8 cellular contexts compared by ENCODE assay signal in the genomic region with DNA sequence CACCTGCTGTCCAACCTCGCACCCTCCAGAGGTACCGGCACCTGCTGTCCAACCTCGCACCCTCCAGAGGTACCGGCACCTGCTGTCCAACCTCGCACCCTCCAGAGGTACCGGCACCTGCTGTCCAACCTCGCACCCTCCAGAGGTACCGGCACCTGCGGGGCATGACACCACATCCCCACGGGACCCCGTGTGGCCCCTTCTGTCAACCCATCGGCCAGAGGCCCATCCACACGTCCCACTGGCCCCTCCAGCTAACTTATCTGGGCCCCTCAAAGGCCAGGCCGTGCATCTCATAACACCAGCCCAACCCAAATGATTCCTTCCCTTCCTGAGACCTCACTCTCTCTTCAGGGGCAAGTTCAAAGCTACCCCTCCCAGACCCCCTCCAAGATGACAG. TPM values are rescaled to one million over a fixed set of nuclear protein-coding genes. Genes with fewer than 3 reads are reported as not detected.
A peak's percentile ranks its signal among the peaks of the same experiment; 100 is the strongest.
DNase-seq lines count a peak whose midpoint lies in the region; ATAC-seq and TF ChIP-seq lines count a peak whose summit lies in the region.
"Not testable (repeated sequence)": the region's sequence is repeated elsewhere in the genome, so short reads cannot be mapped to it uniquely, and the experiment has no call there.

No MANE protein-coding gene starts in this region.

- peak overlapping the region in 6 of 7 donors; percentile 54 to 92 (median 71) for H3K27ac Mint-ChIP-seq in CD14-positive monocyte
- peak overlapping the region; percentile 76 for H3K27ac Mint-ChIP-seq in activated B cell treated with CpG ODN at 0.5 μM for 24 hours
- H3K27ac Mint-ChIP-seq in activated T-cell treated with anti-CD3 and anti-CD28 coated beads, Interleukin-2, amount 50 U/mL, for 24 hours = peak overlapping the region; percentile 93
- peak overlapping the region; percentile 84 to 97 for H3K27ac Mint-ChIP-seq in activated naive CD4-positive, alpha-beta T cell treated with anti-CD3 and anti-CD28 coated beads, Interleukin-2, amount 50 U/mL, for 72 hours
- H3K27ac Mint-ChIP-seq in naive thymus-derived CD4-positive, alpha-beta T cell = peak overlapping the region; percentile 66 to 100 (median 97)

- TF ChIP-seq CTCF in CD14-positive monocyte (IDR thresholded peaks at IDR 0.05); IMR-90 (conservative IDR thresholded peaks at IDR 0.05; ENCODE audit: low read depth, low read length); activated B cell treated with CpG ODN at 0.5 μM for 24 hours (IDR thresholded peaks at IDR 0.05); sigmoid colon (IDR thresholded peaks at IDR 0.05): not testable (repeated sequence)

- not testable (repeated sequence) for H3K27me3 Mint-ChIP-seq in CD14-positive monocyte (ENCODE audit: low read depth in 3 of 3); activated B cell treated with CpG ODN at 0.5 μM for 24 hours; activated T-cell treated with anti-CD3 and anti-CD28 coated beads, Interleukin-2, amount 50 U/mL, for 24 hours; naive thymus-derived CD4-positive, alpha-beta T cell

- not testable (repeated sequence) for H3K4me3 ChIP-seq in IMR-90 (ENCODE audit: insufficient read depth, low read depth, low read length); effector memory CD4-positive, alpha-beta T cell (ENCODE audit: insufficient read depth, low read depth, low read length, poor library complexity, severe bottlenecking); naive thymus-derived CD4-positive, alpha-beta T cell (ENCODE audit: low read length); sigmoid colon

- not testable (repeated sequence) for H2AK9ac ChIP-seq in IMR-90 (replicated peaks; ENCODE audit: low read depth, low read length, poor library complexity)

- H3K36me3 ChIP-seq in IMR-90 (ENCODE audit: control insufficient read depth, insufficient read depth, low read length); sigmoid colon: not testable (repeated sequence)
- H3K36me3 ChIP-seq in effector memory CD4-positive, alpha-beta T cell (ENCODE audit: control insufficient read depth, insufficient read depth, low read length) = peaks cover 26% of the 10 kb centered on the region
- peaks cover 0 to 35% (median 0%) of the 10 kb centered on the region in 3 experiments for H3K36me3 ChIP-seq in naive thymus-derived CD4-positive, alpha-beta T cell (ENCODE audit: control insufficient read depth in 2 of 3, insufficient read depth in 3 of 3, low read length in 3 of 3)

- H2BK5ac ChIP-seq in IMR-90 (ENCODE audit: low read depth, low read length, poor library complexity, severe bottlenecking) = not testable (repeated sequence)

- H4K20me1 ChIP-seq in IMR-90 (ENCODE audit: insufficient read depth, low read length) = peaks cover 69% of the 10 kb centered on the region

- H3K56ac ChIP-seq in IMR-90 (ENCODE audit: extremely low read depth, insufficient read depth, low read length) = not testable (repeated sequence)

- not testable (repeated sequence) for TF ChIP-seq RAD21 in IMR-90 (IDR thresholded peaks at IDR 0.05; ENCODE audit: low read length)

- in situ Hi-C loops in IMR-90 (cut with MboI; ENCODE audit: low sequenced_read_pairs) = not testable (repeated sequence)

- not testable (repeated sequence) for H4K5ac ChIP-seq in IMR-90 (ENCODE audit: low read depth, low read length)

- CTCF ChIA-PET in IMR-90 (lab: Yijun Ruan, JAX) = not testable (repeated sequence)
- CTCF ChIA-PET in activated B cell treated with CpG ODN at 0.5 μM for 24 hours (lab: Charles Lee) = interaction anchor here (1.0 kb wide), 1 partner anchor 22 kb away, joined by 3 read pairs; no protein-coding TSS in a partner anchor
- CTCF ChIA-PET in naive thymus-derived CD4-positive, alpha-beta T cell (lab: Charles Lee) = interaction anchor here (0.6 to 2.2 kb wide), 7 partner anchors 14 to 100 kb away, joined by 3 to 7 read pairs (median 3); no protein-coding TSS in a partner anchor

- peaks cover 40% of the 10 kb centered on the region in 2 donors for H3K36me3 Mint-ChIP-seq in CD14-positive monocyte
- not testable (repeated sequence) for H3K36me3 Mint-ChIP-seq in activated B cell treated with CpG ODN at 0.5 μM for 24 hours (ENCODE audit: low read depth)
- peaks cover 26% of the 10 kb centered on the region for H3K36me3 Mint-ChIP-seq in activated T-cell treated with anti-CD3 and anti-CD28 coated beads, Interleukin-2, amount 50 U/mL, for 24 hours (ENCODE audit: low read depth)
- H3K36me3 Mint-ChIP-seq in activated naive CD4-positive, alpha-beta T cell treated with anti-CD3 and anti-CD28 coated beads, Interleukin-2, amount 50 U/mL, for 72 hours = peaks cover 12 to 44% of the 10 kb centered on the region in 2 donors
- H3K36me3 Mint-ChIP-seq in naive thymus-derived CD4-positive, alpha-beta T cell = peaks cover 22 to 55% (median 29%) of the 10 kb centered on the region in 5 donors

- H3K4me2 ChIP-seq in IMR-90 (ENCODE audit: low read depth, low read length) = not testable (repeated sequence)

- not testable (repeated sequence) for H4K91ac ChIP-seq in IMR-90 (ENCODE audit: insufficient read depth, low read depth, low read length)

- H3K27me3 ChIP-seq in IMR-90 (ENCODE audit: control insufficient read depth, insufficient read depth, low read length); effector memory CD4-positive, alpha-beta T cell (replicated peaks; ENCODE audit: control insufficient read depth, insufficient read depth, low read length, poor library complexity, severe bottlenecking); naive thymus-derived CD4-positive, alpha-beta T cell (ENCODE audit: control insufficient read depth in 2 of 2, insufficient read depth in 2 of 2, low read length in 2 of 2); sigmoid colon: not testable (repeated sequence)

- not testable (repeated sequence) for H2BK20ac ChIP-seq in IMR-90 (ENCODE audit: low read depth, low read length)

- H3K23ac ChIP-seq in IMR-90 (ENCODE audit: low read depth, low read length) = not testable (repeated sequence)

- dilution Hi-C loops in IMR-90 (cut with HindIII; ENCODE audit: low sequenced_read_pairs, unreplicated experiment) = not testable (repeated sequence)

- not testable (repeated sequence) for TF ChIP-seq POLR2A in IMR-90 (IDR thresholded peaks at IDR 0.05; ENCODE audit: low read depth, low read length); sigmoid colon (IDR thresholded peaks at IDR 0.05)

- H2BK15ac ChIP-seq in IMR-90 (ENCODE audit: low read depth, low read length) = not testable (repeated sequence)

- peaks cover 4 to 50% of the 10 kb centered on the region in 2 experiments; a peak in 3 of 4 replicates for H3K79me1 ChIP-seq in IMR-90 (ENCODE audit: low read depth in 1 of 2, low read length in 2 of 2)

- peaks cover 33% of the 10 kb centered on the region for H3K9me1 ChIP-seq in IMR-90 (ENCODE audit: insufficient read depth, low read length)

- not testable (repeated sequence) for DNase-seq in CD14-positive monocyte (ENCODE audit: low spot score); IMR-90; activated B cell treated with CpG ODN at 0.5 μM for 24 hours; activated T-cell treated with anti-CD3 and anti-CD28 coated beads, Interleukin-2, amount 50 U/mL, for 24 hours; activated naive CD4-positive, alpha-beta T cell treated with anti-CD3 and anti-CD28 coated beads, Interleukin-2, amount 50 U/mL, for 72 hours (ENCODE audit: low spot score in 2 of 2); effector memory CD4-positive, alpha-beta T cell; naive thymus-derived CD4-positive, alpha-beta T cell
- peak; percentile 53 for DNase-seq in sigmoid colon

- not testable (repeated sequence) for TF ChIP-seq EP300 in sigmoid colon (IDR thresholded peaks at IDR 0.05)

- peak overlapping the region; percentile 6; the same call in 1 of the 2 replicates for H2AK5ac ChIP-seq in IMR-90 (ENCODE audit: low read depth, low read length)

- WGBS in IMR-90 (ENCODE audit: extremely low coverage in 2 of 2, insufficient read length in 1 of 2), 2 experiments = 89% methylated on average over 3 of the region's 14 CpGs; no CpG with 5 or more reads in 1 of the 2 experiments
- 96 to 97% methylated on average over 12 to 14 of the region's 14 CpGs for WGBS in sigmoid colon, 2 donors

- not testable (repeated sequence) for H4K8ac ChIP-seq in IMR-90 (ENCODE audit: low read depth in 2 of 2, low read length in 2 of 2)

- H3K18ac ChIP-seq in IMR-90 (ENCODE audit: low read depth, low read length) = not testable (repeated sequence)

- not testable (repeated sequence) for H3K9me3 Mint-ChIP-seq in CD14-positive monocyte; activated B cell treated with CpG ODN at 0.5 μM for 24 hours; activated T-cell treated with anti-CD3 and anti-CD28 coated beads, Interleukin-2, amount 50 U/mL, for 24 hours; naive thymus-derived CD4-positive, alpha-beta T cell
- H3K9me3 Mint-ChIP-seq in activated naive CD4-positive, alpha-beta T cell treated with anti-CD3 and anti-CD28 coated beads, Interleukin-2, amount 50 U/mL, for 72 hours = peaks cover 0 to 15% of the 10 kb centered on the region in 2 donors

- H3K27ac ChIP-seq in IMR-90 (ENCODE audit: insufficient read depth, low read length); sigmoid colon: not testable (repeated sequence)
- H3K27ac ChIP-seq in effector memory CD4-positive, alpha-beta T cell (ENCODE audit: insufficient read depth, low read length, poor library complexity, severe bottlenecking) = peak overlapping the region; percentile 83
- H3K27ac ChIP-seq in naive thymus-derived CD4-positive, alpha-beta T cell (ENCODE audit: low read depth, low read length) = peak overlapping the region; percentile 85

- 0 out of 2 replicates have a peak overlapping the region, but pooled peaks have one; percentile 16 for H3K14ac ChIP-seq in IMR-90 (replicated peaks; ENCODE audit: low read depth, low read length)

- not testable (repeated sequence) for ATAC-seq in IMR-90 (ENCODE audit: low read depth); activated B cell treated with CpG ODN at 0.5 μM for 24 hours (ENCODE audit: low read depth); activated naive CD4-positive, alpha-beta T cell treated with anti-CD3 and anti-CD28 coated beads, Interleukin-2, amount 50 U/mL, for 72 hours; naive thymus-derived CD4-positive, alpha-beta T cell

- H3K4me1 Mint-ChIP-seq in CD14-positive monocyte (peaks cover 77% of the 10 kb centered on the region), activated B cell treated with CpG ODN at 0.5 μM for 24 hours (peaks cover 88% of the 10 kb centered on the region)
- peaks cover 94% of the 10 kb centered on the region for H3K4me1 Mint-ChIP-seq in activated T-cell treated with anti-CD3 and anti-CD28 coated beads, Interleukin-2, amount 50 U/mL, for 24 hours (ENCODE audit: low read depth)
- peaks cover 68 to 93% (median 84%) of the 10 kb centered on the region in 7 donors for H3K4me1 Mint-ChIP-seq in naive thymus-derived CD4-positive, alpha-beta T cell

- not testable (repeated sequence) for H3K9ac ChIP-seq in IMR-90 (ENCODE audit: low read depth, low read length)

- not testable (repeated sequence) for H3K4me3 Mint-ChIP-seq in CD14-positive monocyte, activated B cell treated with CpG ODN at 0.5 μM for 24 hours
- peak overlapping the region; percentile 15 for H3K4me3 Mint-ChIP-seq in activated T-cell treated with anti-CD3 and anti-CD28 coated beads, Interleukin-2, amount 50 U/mL, for 24 hours
- peak overlapping the region; percentile 80 to 100 (median 100) for H3K4me3 Mint-ChIP-seq in naive thymus-derived CD4-positive, alpha-beta T cell

- BruUV-seq in IMR-90 (replicated peaks; lab: Mats Ljungman, UMichigan) = not testable (repeated sequence)

- intact Hi-C loops in CD14-positive monocyte (cut with micrococcal nuclease) = loop anchor here in 1 of 2 donors (5.0 kb wide), 1 partner anchor 59 kb away; no protein-coding TSS in a partner anchor
- intact Hi-C loops in IMR-90 (cut with micrococcal nuclease); naive thymus-derived CD4-positive, alpha-beta T cell (cut with micrococcal nuclease): not testable (repeated sequence)
- intact Hi-C loops in activated B cell treated with CpG ODN at 0.5 μM for 24 hours (cut with micrococcal nuclease) = loop anchor here (5.0 kb wide), 1 partner anchor 309 kb away; no protein-coding TSS in a partner anchor
- intact Hi-C loops in sigmoid colon (cut with DNase I) = loop anchor here (5.0 kb wide), 1 partner anchor 174 kb away; no protein-coding TSS in a partner anchor

- POLR2A ChIA-PET in IMR-90 (lab: Charles Lee; ENCODE audit: unreplicated experiment) = not testable (repeated sequence)
- POLR2A ChIA-PET in activated B cell treated with CpG ODN at 0.5 μM for 24 hours (lab: Charles Lee) = interaction anchor here (1.1 kb wide), 1 partner anchor 14 kb away, joined by 3 read pairs; no protein-coding TSS in a partner anchor
- POLR2A ChIA-PET in naive thymus-derived CD4-positive, alpha-beta T cell (lab: Charles Lee) = interaction anchor here (1.1 to 13.0 kb wide), 9 partner anchors 9 to 100 kb away, joined by 3 to 137 read pairs (median 4); no protein-coding TSS in a partner anchor

- H3K4ac ChIP-seq in IMR-90 (ENCODE audit: low read depth, low read length) = 0 out of 2 replicates have a peak overlapping the region, but pooled peaks have one; percentile 22

- not testable (repeated sequence) for H3K9me3 ChIP-seq in IMR-90 (ENCODE audit: control insufficient read depth, insufficient read depth, low read length); effector memory CD4-positive, alpha-beta T cell (ENCODE audit: control insufficient read depth, low read length); naive thymus-derived CD4-positive, alpha-beta T cell (ENCODE audit: control insufficient read depth in 2 of 3, low read length in 3 of 3); sigmoid colon

- H2BK120ac ChIP-seq in IMR-90 (ENCODE audit: low read depth, low read length) = not testable (repeated sequence)

- H3K4me1 ChIP-seq in IMR-90 (ENCODE audit: control insufficient read depth, insufficient read depth, low read length) (peaks cover 38% of the 10 kb centered on the region), sigmoid colon (peaks cover 0 to 60% (median 44%) of the 10 kb centered on the region in 4 donors)
- H3K4me1 ChIP-seq in effector memory CD4-positive, alpha-beta T cell (ENCODE audit: control insufficient read depth, insufficient read depth, low read length, poor library complexity, severe bottlenecking) = peaks cover 92% of the 10 kb centered on the region
- H3K4me1 ChIP-seq in naive thymus-derived CD4-positive, alpha-beta T cell (ENCODE audit: control insufficient read depth in 2 of 2, insufficient read depth in 2 of 2, low read length in 2 of 2) = peaks cover 87 to 91% of the 10 kb centered on the region in 2 donors

- not testable (repeated sequence) for H2AFZ ChIP-seq in IMR-90 (replicated peaks; ENCODE audit: low read length, poor library complexity)

RNA-seq across cellular contexts. Expression of gene RASA3, which starts 6.3 kb away (rescaled TPM):
- polyA plus RNA-seq in CD14-positive monocyte = 10 to 100 TPM in 1 of 2 donors, 1 to 10 TPM in 1; 9.0 to 16.6 TPM
- total RNA-seq in IMR-90 (2012; rRNA removed) = 21.0 and 22.8 TPM in 2 replicates
- 31.0 and 31.4 TPM in 2 replicates for polyA plus RNA-seq in IMR-90 (2012; rRNA removed)
- 22.9 and 29.5 TPM in 2 replicates for polyA plus RNA-seq in IMR-90 (2012; cell fraction: cytosol; rRNA removed)
- 48.4 and 48.8 TPM in 2 replicates for polyA plus RNA-seq in IMR-90 (2012; cell fraction: nucleus; rRNA removed; ENCODE audit: low replicate concordance)
- 17.5 and 20.4 TPM in 2 replicates for total RNA-seq in activated B cell treated with CpG ODN at 0.5 μM for 24 hours
- total RNA-seq in activated naive CD4-positive, alpha-beta T cell treated with anti-CD3 and anti-CD28 coated beads, Interleukin-2, amount 50 U/mL, for 72 hours = 10 to 100 TPM; 39.4 to 44.1 TPM
- 100 to 1,000 TPM; 110 to 227 (median 199) TPM for total RNA-seq in naive thymus-derived CD4-positive, alpha-beta T cell
- 100 to 1,000 TPM; 109 to 195 TPM for polyA plus RNA-seq in naive thymus-derived CD4-positive, alpha-beta T cell
- 10 to 100 TPM; 15.0 to 22.4 (median 17.8) TPM for total RNA-seq in sigmoid colon
- 10 to 100 TPM in 1 of 3 donors, 1 to 10 TPM in 2; 4.2 to 16.9 (median 5.4) TPM for polyA plus RNA-seq in sigmoid colon

RNA-seq across cellular contexts. Expression of gene CFAP97D2, which starts 53.0 kb away (rescaled TPM):
- polyA plus RNA-seq in CD14-positive monocyte = under 1 TPM in 1 of 2 donors, not detected in 1; 0.21 TPM
- total RNA-seq in IMR-90 (2012; rRNA removed) = not detected in 2 replicates
- not detected in 2 replicates for polyA plus RNA-seq in IMR-90 (2012; rRNA removed)
- not detected in 2 replicates for polyA plus RNA-seq in IMR-90 (2012; cell fraction: cytosol; rRNA removed)
- polyA plus RNA-seq in IMR-90 (2012; cell fraction: nucleus; rRNA removed; ENCODE audit: low replicate concordance) = not detected in 2 replicates
- total RNA-seq in activated B cell treated with CpG ODN at 0.5 μM for 24 hours = not detected in 2 replicates
- total RNA-seq in activated naive CD4-positive, alpha-beta T cell treated with anti-CD3 and anti-CD28 coated beads, Interleukin-2, amount 50 U/mL, for 72 hours = not detected
- total RNA-seq in naive thymus-derived CD4-positive, alpha-beta T cell = 1 to 10 TPM in 1 of 5 experiments, under 1 TPM in 1, not detected in 3; 0.27 to 1.1 TPM
- under 1 TPM in 1 of 2 donors, not detected in 1; 0.33 TPM for polyA plus RNA-seq in naive thymus-derived CD4-positive, alpha-beta T cell
- not detected for total RNA-seq in sigmoid colon
- under 1 TPM in 1 of 3 donors, not detected in 2; 0.04 TPM for polyA plus RNA-seq in sigmoid colon
